Comparison of ENCODE assay signal across 14 cellular contexts in the genomic region with DNA sequence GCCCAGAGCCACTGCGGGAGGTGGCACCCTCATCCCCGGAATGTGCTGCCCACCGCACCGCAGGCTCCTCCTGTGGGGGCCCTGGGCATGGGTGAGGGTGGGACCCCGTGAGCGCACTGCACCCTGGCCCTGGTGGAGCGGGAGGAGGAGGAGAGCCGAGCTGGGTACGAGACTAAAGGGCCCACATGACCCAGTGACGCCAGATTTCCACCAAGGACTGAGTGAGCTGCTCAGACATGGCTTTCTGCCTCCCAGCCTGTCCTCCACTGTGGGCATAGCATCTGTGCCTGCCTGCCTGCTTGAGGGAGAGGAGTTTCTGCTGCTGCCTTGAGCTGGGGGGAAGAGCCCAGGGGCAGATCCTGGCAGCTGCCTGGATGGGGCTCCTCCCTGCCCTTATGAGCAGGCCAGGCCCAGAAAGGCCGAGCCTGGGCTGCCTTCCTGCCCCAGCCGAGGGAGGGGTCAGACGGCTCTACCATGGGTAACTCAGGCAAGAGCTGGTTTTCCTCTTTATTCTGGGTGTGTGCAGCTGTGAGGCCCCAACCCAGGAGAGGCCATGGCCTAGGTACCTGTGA.
A peak's percentile ranks its signal among the peaks of the same experiment; 100 is the strongest.
DNase-seq lines count a peak whose midpoint lies in the region; ATAC-seq and TF ChIP-seq lines count a peak whose summit lies in the region.
"Had no signal": no experiment of that assay in that cellular context is flagged by ENCODE, and none has a peak within 500 bp of the region (broad histone marks: within the 10 kb centered on the region; RNA-seq: fewer than 3 reads in every experiment).

No MANE protein-coding gene starts in this region.

- H3K9me3 Mint-ChIP-seq in endodermal cell (no peaks in the 10 kb centered on the region), nephron (no peaks in the 10 kb centered on the region)
- H3K9me3 Mint-ChIP-seq: WTC11 had no signal

- DNase-seq in endodermal cell: no peak
- peak; percentile 41 for DNase-seq in testis
- no peak for DNase-seq in HCEC 1CT
- no peak for DNase-seq in GM19238 (ENCODE audit: insufficient read length, low spot score)
- DNase-seq: activated naive CD4-positive, alpha-beta T cell treated with anti-CD3 and anti-CD28 coated beads, Interleukin-2, amount 50 U/mL, for 16 hours; kidney glomerular epithelial cell; NCI-H1092; trophoblast cell had no signal

- no peaks in the 10 kb centered on the region for H3K4me1 Mint-ChIP-seq in endodermal cell
- H3K4me1 Mint-ChIP-seq in nephron: peaks cover 65% of the 10 kb centered on the region

- no peak overlapping the region for H3K9ac ChIP-seq in endodermal cell (ENCODE audit: extremely low read depth, low read length, poor library complexity, severe bottlenecking)
- H3K9ac ChIP-seq: neural progenitor cell had no signal

- no peak for TF ChIP-seq CTCF in VCaP (conservative IDR thresholded peaks at IDR 0.05)
- TF ChIP-seq CTCF in endodermal cell (conservative IDR thresholded peaks at IDR 0.05): no peak
- no peak for TF ChIP-seq CTCF in nephron (IDR thresholded peaks at IDR 0.05; ENCODE audit: unreplicated experiment in 3 of 3)
- TF ChIP-seq CTCF in testis (IDR thresholded peaks at IDR 0.05): no peak

- H3K9me3 ChIP-seq in endodermal cell (ENCODE audit: control insufficient read depth, low read length): no peaks in the 10 kb centered on the region
- no peaks in the 10 kb centered on the region for H3K9me3 ChIP-seq in testis

- no peaks in the 10 kb centered on the region for H3K4me1 ChIP-seq in endodermal cell (ENCODE audit: control insufficient read depth, insufficient read depth, low read length)
- H3K4me1 ChIP-seq in testis: peaks cover 60% of the 10 kb centered on the region
- H3K4me1 ChIP-seq: neural progenitor cell had no signal

- intact Hi-C loops in testis (cut with DNase I; ENCODE audit: low total_unique reads): no loop called here

- H3K27ac ChIP-seq in VCaP: peak overlapping the region; percentile 93
- H3K27ac ChIP-seq in endodermal cell (ENCODE audit: low read depth, low read length): peak overlapping the region; percentile 17
- peak overlapping the region; percentile 52 to 80 for H3K27ac ChIP-seq in testis
- H3K27ac ChIP-seq: neural progenitor cell had no signal

- H3K36me3 ChIP-seq in endodermal cell (ENCODE audit: control insufficient read depth, insufficient read depth, low read length) (peaks cover 20% of the 10 kb centered on the region), testis (ENCODE audit: low read depth, missing control alignments) (no peaks in the 10 kb centered on the region)
- H3K36me3 ChIP-seq: neural progenitor cell had no signal

- H3K27ac Mint-ChIP-seq in endodermal cell (peak overlapping the region; percentile 66), nephron (peak overlapping the region; percentile 87 to 96 (median 94))

- H3K27me3 ChIP-seq in endodermal cell (ENCODE audit: control insufficient read depth, insufficient read depth, low read length, poor library complexity, severe bottlenecking) (no peaks in the 10 kb centered on the region), testis (no peaks in the 10 kb centered on the region)
- H3K27me3 ChIP-seq: BLaER1 treated with 17β-estradiol and CSF1 and Interleukin-3, amounts not matched to agents 10 nM and 100 nM; neural progenitor cell had no signal

- H3K4me3 Mint-ChIP-seq in endodermal cell (no peak overlapping the region), nephron (no peak overlapping the region)
- H3K4me3 Mint-ChIP-seq: neural progenitor cell, WTC11 had no signal

- H3K27me3 Mint-ChIP-seq in endodermal cell (ENCODE audit: insufficient read depth) (no peaks in the 10 kb centered on the region), nephron (ENCODE audit: low read depth) (no peaks in the 10 kb centered on the region)

- H3K4me3 ChIP-seq in endodermal cell (ENCODE audit: low read length) (no peak overlapping the region), testis (no peak overlapping the region)
- H3K4me3 ChIP-seq: BLaER1 treated with 17β-estradiol and CSF1 and Interleukin-3, amounts not matched to agents 10 nM and 100 nM; neural progenitor cell had no signal

- 91 to 97% methylated on average over 4 to 13 of the region's 13 CpGs for WGBS in endodermal cell (ENCODE audit: insufficient coverage in 1 of 2, insufficient read length in 1 of 2), 2 experiments
- WGBS in testis, 2 donors: 77 to 78% methylated on average over 4 to 13 of the region's 13 CpGs

- no peak for ATAC-seq in GM21515 (IDR thresholded peaks at IDR 0.05; ENCODE audit: unreplicated experiment)
- ATAC-seq: WTC11 had no signal

- no peak for TF ChIP-seq POLR2A in testis (IDR thresholded peaks at IDR 0.05)

- H3K36me3 Mint-ChIP-seq in endodermal cell (ENCODE audit: low read depth): peaks cover 28% of the 10 kb centered on the region
- H3K36me3 Mint-ChIP-seq in nephron (ENCODE audit: low read depth): peaks cover 64% of the 10 kb centered on the region

Comparison
In these comparisons a context has a peak if more than half of its experiments do, and no peak if none do; other contexts are left out.
1. H3K27ac ChIP-seq: peak in every context shown above with its lines; median percentile 93 in VCaP; 66 in testis; 17 in endodermal cell.